ENCODE assay signal across 8 cellular contexts in the genomic region with DNA sequence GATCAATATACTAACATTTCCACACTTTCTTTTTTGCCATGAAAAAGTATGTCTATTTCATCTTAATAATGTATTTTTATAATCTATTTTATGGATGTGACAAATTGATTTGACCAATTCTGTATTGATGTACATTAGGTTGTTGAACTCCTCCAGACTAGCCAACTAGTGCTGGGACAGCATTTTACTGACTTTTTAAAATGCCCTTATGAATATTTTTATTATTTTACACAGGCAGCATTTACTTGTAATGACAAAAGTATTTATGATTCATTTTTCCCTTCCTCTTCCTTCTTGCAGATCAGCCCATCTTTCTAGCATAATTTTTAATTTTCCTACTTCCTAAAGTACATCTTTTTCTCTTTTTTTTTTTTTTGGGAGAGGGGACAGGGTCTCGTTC. TPM values are rescaled to one million over a fixed set of nuclear protein-coding genes. Genes with fewer than 3 reads are reported as not detected.
DNase-seq lines count a peak whose midpoint lies in the region; ATAC-seq and TF ChIP-seq lines count a peak whose summit lies in the region.

No MANE protein-coding gene starts in this region.

- H3K27ac Mint-ChIP-seq in T-helper 1 cell treated with Interleukin-12 subunit alpha and Interleukin-12 subunit beta and Interleukin-4 antibody, amounts not matched to agents 30 μg/mL and 1 μg/mL, for 36 hours, result peak overlapping the region; percentile 95
- H3K27ac Mint-ChIP-seq in activated B cell treated with CpG ODN at 0.5 μM for 24 hours, result peak overlapping the region; percentile 99

- no peaks in the 10 kb centered on the region for H3K36me3 Mint-ChIP-seq in T-helper 1 cell treated with Interleukin-12 subunit alpha and Interleukin-12 subunit beta and Interleukin-4 antibody, amounts not matched to agents 30 μg/mL and 1 μg/mL, for 36 hours (ENCODE audit: low read depth)
- peaks cover 14% of the 10 kb centered on the region for H3K36me3 Mint-ChIP-seq in activated B cell treated with CpG ODN at 0.5 μM for 24 hours (ENCODE audit: low read depth)

- intact Hi-C loops in activated B cell treated with CpG ODN at 0.5 μM for 24 hours (cut with micrococcal nuclease), result no loop called here
- intact Hi-C loops in stomach (cut with DNase I; ENCODE audit: low total_unique reads), result no loop called here
- intact Hi-C loops in posterior cingulate gyrus (cut with DNase I), result no loop called here

- TF ChIP-seq CTCF in activated B cell treated with CpG ODN at 0.5 μM for 24 hours (IDR thresholded peaks at IDR 0.05) (no peak), foreskin keratinocyte (conservative IDR thresholded peaks at IDR 0.05) (no peak), stomach (IDR thresholded peaks at IDR 0.05) (no peak)

- CTCF ChIA-PET in activated B cell treated with CpG ODN at 0.5 μM for 24 hours (lab: Charles Lee), result no interaction called here

- DNase-seq in T-helper 1 cell, result no peak
- DNase-seq in activated B cell treated with CpG ODN at 0.5 μM for 24 hours, result no peak
- DNase-seq in foreskin keratinocyte, result peak in 1 of 2 donors; percentile 5
- DNase-seq in stomach, result no peak
- no peak for DNase-seq in posterior cingulate gyrus
- DNase-seq in cortex of kidney (lab: John Stamatoyannopoulos, UW), result no peak
- DNase-seq in EL, result no peak

- peak overlapping the region in 3 of 4 donors; percentile 49 to 73 (median 58) for H3K4me3 ChIP-seq in stomach

- H3K4me1 Mint-ChIP-seq in T-helper 1 cell treated with Interleukin-12 subunit alpha and Interleukin-12 subunit beta and Interleukin-4 antibody, amounts not matched to agents 30 μg/mL and 1 μg/mL, for 36 hours (ENCODE audit: low read depth), result peaks cover 27% of the 10 kb centered on the region
- H3K4me1 Mint-ChIP-seq in activated B cell treated with CpG ODN at 0.5 μM for 24 hours, result peaks cover 43% of the 10 kb centered on the region

- 71 to 91% (median 82%) methylated on average over 1 of the region's 1 CpG for WGBS in stomach, 5 donors

- no peak for ATAC-seq in activated B cell treated with CpG ODN at 0.5 μM for 24 hours (ENCODE audit: low read depth)
- no peak for ATAC-seq in foreskin keratinocyte

- no peak for TF ChIP-seq EP300 in stomach (IDR thresholded peaks at IDR 0.05)

- no peaks in the 10 kb centered on the region for H3K9me3 ChIP-seq in stomach

- H3K27ac ChIP-seq in foreskin keratinocyte, result peak overlapping the region; percentile 80
- peak overlapping the region in 4 of 5 donors; percentile 83 to 92 (median 90) for H3K27ac ChIP-seq in stomach

- peak overlapping the region; percentile 51 for H3K4me3 Mint-ChIP-seq in T-helper 1 cell treated with Interleukin-12 subunit alpha and Interleukin-12 subunit beta and Interleukin-4 antibody, amounts not matched to agents 30 μg/mL and 1 μg/mL, for 36 hours
- peak overlapping the region; percentile 24 for H3K4me3 Mint-ChIP-seq in activated B cell treated with CpG ODN at 0.5 μM for 24 hours

- H3K27me3 ChIP-seq in foreskin keratinocyte (no peaks in the 10 kb centered on the region), stomach (no peaks in the 10 kb centered on the region)

- POLR2A ChIA-PET in activated B cell treated with CpG ODN at 0.5 μM for 24 hours (lab: Charles Lee), result interaction anchor here (0.7 to 2.8 kb wide), 15 partner anchors 30 to 515 kb away, joined by 3 to 23 read pairs (median 8); partner anchors contain the start of genes AKT1S1, ALDH16A1, AP2A1 and IL4I1

- no peaks in the 10 kb centered on the region for H3K36me3 ChIP-seq in stomach

- peaks cover 5% of the 10 kb centered on the region for H3K4me1 ChIP-seq in foreskin keratinocyte
- peaks cover 18 to 48% (median 42%) of the 10 kb centered on the region in 4 donors for H3K4me1 ChIP-seq in stomach

- no peaks in the 10 kb centered on the region for H3K27me3 Mint-ChIP-seq in T-helper 1 cell treated with Interleukin-12 subunit alpha and Interleukin-12 subunit beta and Interleukin-4 antibody, amounts not matched to agents 30 μg/mL and 1 μg/mL, for 36 hours (ENCODE audit: low read depth)
- H3K27me3 Mint-ChIP-seq in activated B cell treated with CpG ODN at 0.5 μM for 24 hours, result no peaks in the 10 kb centered on the region

- H3K9me3 Mint-ChIP-seq in T-helper 1 cell treated with Interleukin-12 subunit alpha and Interleukin-12 subunit beta and Interleukin-4 antibody, amounts not matched to agents 30 μg/mL and 1 μg/mL, for 36 hours, result no peaks in the 10 kb centered on the region
- H3K9me3 Mint-ChIP-seq in activated B cell treated with CpG ODN at 0.5 μM for 24 hours, result no peaks in the 10 kb centered on the region

- TF ChIP-seq POLR2A in stomach (IDR thresholded peaks at IDR 0.05), result no peak

RNA-seq across cellular contexts. Expression of gene FUZ, which starts 0.9 kb away (rescaled TPM):
- total RNA-seq in activated B cell treated with CpG ODN at 0.5 μM for 24 hours (12.0 and 15.0 TPM in 2 replicates), foreskin keratinocyte (10.6 and 12.3 TPM in 2 replicates), stomach (10 to 100 TPM in 3 of 5 donors, 1 to 10 TPM in 2; 1.2 to 37.4 (median 10.5) TPM)
- polyA plus RNA-seq in foreskin keratinocyte (13.1 and 15.7 TPM in 2 replicates), stomach (10 to 100 TPM; 15.1 to 17.6 (median 15.9) TPM)

RNA-seq across cellular contexts. Expression of gene MED25, which starts 4.1 kb away (rescaled TPM):
- total RNA-seq in activated B cell treated with CpG ODN at 0.5 μM for 24 hours (70.1 and 88.8 TPM in 2 replicates), foreskin keratinocyte (24.8 and 25.8 TPM in 2 replicates), stomach (100 to 1,000 TPM in 3 of 5 donors, 10 to 100 TPM in 2; 18.0 to 387 (median 178) TPM)
- polyA plus RNA-seq in foreskin keratinocyte (37.8 and 41.5 TPM in 2 replicates), stomach (10 to 100 TPM; 46.6 to 59.8 (median 55.3) TPM)

RNA-seq across cellular contexts. Expression of gene PTOV1, which starts 36.9 kb away (rescaled TPM):
- 103 and 107 TPM in 2 replicates for total RNA-seq in activated B cell treated with CpG ODN at 0.5 μM for 24 hours
- total RNA-seq in foreskin keratinocyte, result 77.3 and 92.2 TPM in 2 replicates
- 99.5 and 116 TPM in 2 replicates for polyA plus RNA-seq in foreskin keratinocyte
- total RNA-seq in stomach, result 100 to 1,000 TPM in 3 of 5 donors, 10 to 100 TPM in 2; 45.0 to 186 (median 102) TPM
- polyA plus RNA-seq in stomach, result 100 to 1,000 TPM; 117 to 131 (median 118) TPM

RNA-seq across cellular contexts. Expression of gene AP2A1, which starts 47.2 kb away (rescaled TPM):
- total RNA-seq in activated B cell treated with CpG ODN at 0.5 μM for 24 hours (56.7 and 60.6 TPM in 2 replicates), foreskin keratinocyte (68.0 and 70.1 TPM in 2 replicates), stomach (100 to 1,000 TPM in 1 of 5 donors, 10 to 100 TPM in 4; 19.8 to 177 (median 38.4) TPM)
- polyA plus RNA-seq in foreskin keratinocyte (58.2 and 60.9 TPM in 2 replicates), stomach (10 to 100 TPM; 24.3 to 31.2 (median 27.3) TPM)

RNA-seq across cellular contexts. Expression of gene TSKS, which starts 50.9 kb away (rescaled TPM):
- total RNA-seq in activated B cell treated with CpG ODN at 0.5 μM for 24 hours, result 0.39 and 0.55 TPM in 2 replicates
- total RNA-seq in foreskin keratinocyte, result 0.10 and 0.18 TPM in 2 replicates
- 0.13 and 0.15 TPM in 2 replicates for polyA plus RNA-seq in foreskin keratinocyte
- total RNA-seq in stomach, result not detected
- polyA plus RNA-seq in stomach, result under 1 TPM in 1 of 3 donors, not detected in 2; 0.73 TPM
